Comparison of ENCODE assay signal across 1 cellular context in the genomic region with DNA sequence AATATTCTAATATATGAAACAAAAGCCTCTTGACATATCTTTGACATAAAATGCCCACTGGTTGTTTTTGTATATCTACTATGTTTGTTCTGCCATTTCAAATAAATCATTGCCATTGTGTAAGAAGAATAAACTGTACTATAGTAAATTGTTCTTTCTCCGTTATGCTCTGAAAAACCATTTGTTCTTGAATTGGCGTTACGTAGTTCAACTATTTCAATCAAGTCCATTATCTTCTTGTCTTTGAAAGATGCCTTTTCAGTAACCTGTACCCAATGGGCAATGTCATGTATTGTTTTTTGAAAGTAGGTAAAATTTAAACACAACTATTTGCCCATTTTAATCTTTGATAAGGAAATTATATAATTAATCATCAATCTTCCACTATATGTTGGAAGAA.
TF ChIP-seq lines count a peak whose summit lies in the region.

No MANE protein-coding gene starts in this region.

TF ChIP-seq in GM23338, 12 proteins besides CTCF, POLR2A, EP300 and RAD21 (continued from another document):
- TF ChIP-seq, protein P1, sequence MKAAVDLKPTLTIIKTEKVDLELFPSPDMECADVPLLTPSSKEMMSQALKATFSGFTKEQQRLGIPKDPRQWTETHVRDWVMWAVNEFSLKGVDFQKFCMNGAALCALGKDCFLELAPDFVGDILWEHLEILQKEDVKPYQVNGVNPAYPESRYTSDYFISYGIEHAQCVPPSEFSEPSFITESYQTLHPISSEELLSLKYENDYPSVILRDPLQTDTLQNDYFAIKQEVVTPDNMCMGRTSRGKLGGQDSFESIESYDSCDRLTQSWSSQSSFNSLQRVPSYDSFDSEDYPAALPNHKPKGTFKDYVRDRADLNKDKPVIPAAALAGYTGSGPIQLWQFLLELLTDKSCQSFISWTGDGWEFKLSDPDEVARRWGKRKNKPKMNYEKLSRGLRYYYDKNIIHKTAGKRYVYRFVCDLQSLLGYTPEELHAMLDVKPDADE (IDR thresholded peaks at IDR 0.05), result no peak
- TF ChIP-seq NANOG (IDR thresholded peaks at IDR 0.05; ENCODE audit: borderline replicate concordance) (no peak), EZH2phosphoT487 (IDR thresholded peaks at IDR 0.05; ENCODE audit: unreplicated experiment) (no peak)
